1 cellular context compared by ENCODE assay signal in genomic region chr10:79438021-79438698, GRCh38.
TF ChIP-seq lines count a peak whose summit lies in the region.

No MANE protein-coding gene starts in this region.

TF ChIP-seq in H1, 55 proteins besides CTCF, POLR2A, EP300 and RAD21 (continued from another document):
- TF ChIP-seq ASH2L (IDR thresholded peaks at IDR 0.05; ENCODE audit: low read length), result no peak
